In genomic region chr22:25365491-25366261, GRCh38 we compare ENCODE assay signal across 23 cellular contexts.
DNase-seq lines count a peak whose midpoint lies in the region; ATAC-seq and TF ChIP-seq lines count a peak whose summit lies in the region.
"Had no signal": no experiment of that assay in that cellular context is flagged by ENCODE, and none has a peak within 500 bp of the region (broad histone marks: within the 10 kb centered on the region; RNA-seq: fewer than 3 reads in every experiment).

No MANE protein-coding gene starts in this region.

- H3K27me3 ChIP-seq in GM23338 (ENCODE audit: insufficient read depth) = no peaks in the 10 kb centered on the region
- H3K27me3 ChIP-seq in right cardiac atrium (ENCODE audit: control insufficient read depth, insufficient read depth) = no peaks in the 10 kb centered on the region
- H3K27me3 ChIP-seq: adrenal gland, ovary, thyroid gland had no signal

- peaks cover 22% of the 10 kb centered on the region for H3K27me3 Mint-ChIP-seq in GM23338 (ENCODE audit: insufficient read depth, low read depth, poor library complexity)
- H3K27me3 Mint-ChIP-seq: T-cell had no signal

- H4K20me1 ChIP-seq in GM23338 (replicated peaks; ENCODE audit: insufficient read depth) = peaks cover 12% of the 10 kb centered on the region

- H2AFZ ChIP-seq in GM23338 = no peak overlapping the region

- peak overlapping the region; percentile 32; the same call in 1 of the 2 replicates for H3K27ac Mint-ChIP-seq in GM23338
- H3K27ac Mint-ChIP-seq: T-cell had no signal

- H3K4me3 ChIP-seq in GM23338 (no peak overlapping the region), right cardiac atrium (ENCODE audit: low read length) (no peak overlapping the region)
- H3K4me3 ChIP-seq: adrenal gland, ovary, smooth muscle cell, thyroid gland had no signal

- H3K9me3 ChIP-seq in right cardiac atrium (ENCODE audit: control insufficient read depth, low read length) = no peaks in the 10 kb centered on the region
- H3K9me3 ChIP-seq: adrenal gland, ovary, thyroid gland had no signal

- no peak overlapping the region for H3K27ac ChIP-seq in GM23338 (ENCODE audit: low read depth)
- no peak overlapping the region for H3K27ac ChIP-seq in right cardiac atrium (ENCODE audit: low read length)
- H3K27ac ChIP-seq: C4-2B, ovary, WERI-Rb-1 had no signal

- H3K9me2 ChIP-seq in GM23338 (ENCODE audit: insufficient read depth) = no peaks in the 10 kb centered on the region

- H3K36me3 ChIP-seq in GM23338 (ENCODE audit: insufficient read depth) = no peaks in the 10 kb centered on the region
- H3K36me3 ChIP-seq: adrenal gland, ovary, thyroid gland had no signal

- ATAC-seq in GM23338 (no peak), right cardiac atrium (peak; percentile 27 to 62), sciatic nerve (peak; percentile 35), esophagus mucosa (no peak), GM19395 (IDR thresholded peaks at IDR 0.05; ENCODE audit: unreplicated experiment) (no peak)
- ATAC-seq: HCT116, T-cell had no signal

- no peak overlapping the region for H3K4me2 ChIP-seq in GM23338
- H3K4me2 ChIP-seq: smooth muscle cell had no signal

- H3K4me1 ChIP-seq in GM23338 (ENCODE audit: insufficient read depth) (0 out of 2 replicates have a peak, but pooled peaks cover 5% of the 10 kb centered on the region), right cardiac atrium (ENCODE audit: control insufficient read depth, insufficient read depth, low read length) (peaks cover 2% of the 10 kb centered on the region)

- peaks cover 16% of the 10 kb centered on the region for H3K4me1 Mint-ChIP-seq in GM23338

- intact Hi-C loops in right cardiac atrium (cut with DNase I) = loop anchor here in 2 of 4 donors (10.0 kb wide), 2 partner anchors 59 to 79 kb away; no protein-coding TSS in a partner anchor
- intact Hi-C loops in sciatic nerve (cut with DNase I) = no loop called here

- H3F3A ChIP-seq in GM23338 (replicated peaks; ENCODE audit: low read depth) = 0 out of 2 replicates have a peak, but pooled peaks cover 2% of the 10 kb centered on the region

- 0 out of 2 replicates have a peak, but pooled peaks cover 8% of the 10 kb centered on the region for H3K79me2 ChIP-seq in GM23338 (replicated peaks; ENCODE audit: insufficient read depth)

- no peak for TF ChIP-seq CTCF in GM23338 (conservative IDR thresholded peaks at IDR 0.05; ENCODE audit: low read depth in 2 of 2)

- no peak overlapping the region for H3K4me3 Mint-ChIP-seq in GM23338
- H3K4me3 Mint-ChIP-seq: T-cell had no signal

- peaks cover 3% of the 10 kb centered on the region; the same call in 2 of the 3 replicates for H3K36me3 Mint-ChIP-seq in GM23338 (ENCODE audit: low read depth)

- H3K9me3 Mint-ChIP-seq in GM23338 = no peaks in the 10 kb centered on the region
- H3K9me3 Mint-ChIP-seq: T-cell had no signal

- 71% methylated on average over 34 of the region's 34 CpGs for WGBS in right cardiac atrium

- DNase-seq in GM23338 (ENCODE audit: low spot score) (no peak), UCSD-AML1 (lab: John Stamatoyannopoulos, UW; ENCODE audit: unreplicated experiment) (peak; percentile 69), right cardiac atrium (peak; percentile 37 to 78 (median 69)), sciatic nerve (ENCODE audit: low spot score) (no peak), NCI-H82 treated with DMSO at 0.1 percent for 48 hours (lab: John Stamatoyannopoulos, UW; ENCODE audit: unreplicated experiment) (no peak), HuH-7.5 (ENCODE audit: low spot score) (no peak)
- DNase-seq: activated CD8-positive, alpha-beta memory T cell treated with anti-CD3 and anti-CD28 coated beads for 24 hours; central memory CD4-positive, alpha-beta T cell; effector CD8-positive, alpha-beta T cell; hippocampal formation; NCI-H1417 treated with DMSO at 0.1 percent for 48 hours; NCI-H345; NK-92 treated with Interleukin-12 subunit alpha and Interleukin-12 subunit beta, amount 100 ng/mL, for 24 hours; T-cell; thyroid gland; WERI-Rb-1 had no signal

TF ChIP-seq in GM23338, 12 proteins besides CTCF, POLR2A, EP300 and RAD21:
- no peak for TF ChIP-seq STAT1 (IDR thresholded peaks at IDR 0.05; ENCODE audit: unreplicated experiment)

Comparison
In these comparisons a context has a peak if more than half of its experiments do, and no peak if none do; other contexts are left out.
1. ATAC-seq: peak in right cardiac atrium (2 of 2) and sciatic nerve (single experiment); none in GM23338 (single experiment), esophagus mucosa (single experiment) and GM19395 (single experiment).
2. DNase-seq: peak in UCSD-AML1 (single experiment) and right cardiac atrium (3 of 3); none in GM23338 (single experiment), sciatic nerve (single experiment), NCI-H82 treated with DMSO at 0.1 percent for 48 hours (single experiment) and HuH-7.5 (single experiment).